In genomic region chr19:2061936-2062729, GRCh38 we compare ENCODE assay signal across 8 cellular contexts. TPM values are rescaled to one million over a fixed set of nuclear protein-coding genes. Genes with fewer than 3 reads are reported as not detected.
DNase-seq lines count a peak whose midpoint lies in the region; ATAC-seq and TF ChIP-seq lines count a peak whose summit lies in the region.

No MANE protein-coding gene starts in this region.

- 45% methylated on average over 20 of the region's 24 CpGs for WGBS in mesenchymal stem cell

- H3K23ac ChIP-seq in mesenchymal stem cell (ENCODE audit: low read length in 2 of 2), result peak overlapping the region in 1 of 2 experiments; percentile 75

- H2AK5ac ChIP-seq in mesenchymal stem cell (ENCODE audit: low read length, severe bottlenecking), result peak overlapping the region; percentile 21

- in situ Hi-C loops in brain microvascular endothelial cell (cut with HindIII; ENCODE audit: low pct_ligation_motif_present, low sequenced_read_pairs), result no loop called here

- H3K36me3 ChIP-seq in GM06990 (ENCODE audit: control insufficient read depth, insufficient read depth, low read length) (no peaks in the 10 kb centered on the region), brain microvascular endothelial cell (replicated peaks) (no peaks in the 10 kb centered on the region), mesenchymal stem cell (ENCODE audit: control insufficient read depth in 1 of 2, insufficient read depth in 2 of 2, low read depth in 1 of 2, low read length in 2 of 2) (no peaks in the 10 kb centered on the region)

- no peaks in the 10 kb centered on the region for H3K79me1 ChIP-seq in mesenchymal stem cell (replicated peaks; ENCODE audit: low read length, poor library complexity, severe bottlenecking)

- TF ChIP-seq CTCF in GM06990 (IDR thresholded peaks at IDR 0.05; ENCODE audit: insufficient read depth, low read length, poor library complexity, severe bottlenecking) (peak; percentile 5), brain microvascular endothelial cell (IDR thresholded peaks at IDR 0.05; ENCODE audit: low read depth, low read length, missing control alignments) (peak; percentile 1)

- peak overlapping the region; percentile 93 to 98 for H2BK12ac ChIP-seq in mesenchymal stem cell (ENCODE audit: low read length in 2 of 2)

- H3K4me3 ChIP-seq in GM06990 (replicated peaks; ENCODE audit: low read depth, low read length) (peak overlapping the region; percentile 60), brain microvascular endothelial cell (ENCODE audit: low read depth, low read length) (peak overlapping the region; percentile 63), mesenchymal stem cell (ENCODE audit: insufficient read depth in 1 of 2, low read depth in 1 of 2, low read length in 2 of 2) (peak overlapping the region; percentile 50 to 79)

- H3K4ac ChIP-seq in mesenchymal stem cell (ENCODE audit: low read depth in 1 of 2, low read length in 2 of 2), result peak overlapping the region; percentile 93 to 97

- peak overlapping the region; percentile 97 for H4K91ac ChIP-seq in mesenchymal stem cell (ENCODE audit: low read length)

- H3K27ac ChIP-seq in brain microvascular endothelial cell (peak overlapping the region; percentile 99), mesenchymal stem cell (ENCODE audit: low read length, poor library complexity, severe bottlenecking) (peak overlapping the region; percentile 78)

- no peaks in the 10 kb centered on the region; the same call in 1 of the 2 replicates for H3K27me3 ChIP-seq in GM06990 (replicated peaks; ENCODE audit: control insufficient read depth, insufficient read depth, low read length)
- H3K27me3 ChIP-seq in brain microvascular endothelial cell (replicated peaks), result no peaks in the 10 kb centered on the region
- no peaks in the 10 kb centered on the region for H3K27me3 ChIP-seq in mesenchymal stem cell (ENCODE audit: control insufficient read depth in 1 of 2, insufficient read depth in 1 of 2, low read length in 2 of 2)

- peak overlapping the region in 1 of 2 experiments; percentile 92 for H3K14ac ChIP-seq in mesenchymal stem cell (ENCODE audit: low read length in 2 of 2)

- H2BK120ac ChIP-seq in mesenchymal stem cell (ENCODE audit: low read depth, low read length), result peak overlapping the region; percentile 86

- peaks cover 50% of the 10 kb centered on the region for H3K4me1 ChIP-seq in mesenchymal stem cell (ENCODE audit: control insufficient read depth, insufficient read depth, low read depth, low read length)

- no peak overlapping the region for H2AFZ ChIP-seq in mesenchymal stem cell (ENCODE audit: low read depth, low read length)

- peak overlapping the region; percentile 75 for H2BK5ac ChIP-seq in mesenchymal stem cell (ENCODE audit: low read depth, low read length, poor library complexity, severe bottlenecking)

- DNase-seq in GM06990 (ENCODE audit: extremely low read depth, insufficient read length) (no peak), brain microvascular endothelial cell (no peak), mesenchymal stem cell (no peak), NCI-H1105 (lab: John Stamatoyannopoulos, UW) (no peak), NCI-H1436 (lab: John Stamatoyannopoulos, UW) (no peak)

- peak overlapping the region; percentile 47 to 97 for H3K18ac ChIP-seq in mesenchymal stem cell (ENCODE audit: low read depth in 1 of 2, low read length in 2 of 2)

- H3K9me3 ChIP-seq in mesenchymal stem cell (ENCODE audit: control insufficient read depth, low read length), result no peaks in the 10 kb centered on the region

- H3K4me2 ChIP-seq in mesenchymal stem cell (ENCODE audit: low read length, poor library complexity, severe bottlenecking), result peak overlapping the region; percentile 64

- peak overlapping the region; percentile 90 for H3K9ac ChIP-seq in mesenchymal stem cell (ENCODE audit: low read length)

- H2BK15ac ChIP-seq in mesenchymal stem cell (ENCODE audit: low read depth, poor library complexity, severe bottlenecking), result peak overlapping the region; percentile 73

- ATAC-seq in HG03432 (IDR thresholded peaks at IDR 0.05; ENCODE audit: unreplicated experiment) (peak; percentile 1), HG03045 (IDR thresholded peaks at IDR 0.05; ENCODE audit: unreplicated experiment) (no peak)
- no peak for ATAC-seq in activated CD4-positive, CD25-positive, alpha-beta regulatory T cell treated with anti-CD3 and anti-CD28 coated beads, Interleukin-2, amount 50 U/mL, for 24 hours

- H4K8ac ChIP-seq in mesenchymal stem cell (ENCODE audit: low read length), result peak overlapping the region; percentile 93

RNA-seq across cellular contexts. Expression of gene MKNK2, which starts 11.1 kb away (rescaled TPM):
- polyA plus RNA-seq in mesenchymal stem cell (2013, experiment 1 of 2), result 126 TPM
- 128 TPM for polyA plus RNA-seq in mesenchymal stem cell (2013, experiment 2 of 2)

RNA-seq across cellular contexts. Expression of gene MOB3A, which starts 34.0 kb away (rescaled TPM):
- polyA plus RNA-seq in mesenchymal stem cell (2013, experiment 1 of 2), result 48.9 TPM
- polyA plus RNA-seq in mesenchymal stem cell (2013, experiment 2 of 2), result 47.9 TPM

RNA-seq across cellular contexts. Expression of gene IZUMO4, which starts 34.6 kb away (rescaled TPM):
- polyA plus RNA-seq in mesenchymal stem cell (2013, experiment 1 of 2), result 2.2 TPM
- polyA plus RNA-seq in mesenchymal stem cell (2013, experiment 2 of 2), result 2.1 TPM

RNA-seq across cellular contexts. Expression of gene BTBD2, which starts 46.6 kb away (rescaled TPM):
- polyA plus RNA-seq in mesenchymal stem cell (2013, experiment 1 of 2), result 60.4 TPM
- 58.7 TPM for polyA plus RNA-seq in mesenchymal stem cell (2013, experiment 2 of 2)
